ENCODE assay signal across 21 cellular contexts in the genomic region with DNA sequence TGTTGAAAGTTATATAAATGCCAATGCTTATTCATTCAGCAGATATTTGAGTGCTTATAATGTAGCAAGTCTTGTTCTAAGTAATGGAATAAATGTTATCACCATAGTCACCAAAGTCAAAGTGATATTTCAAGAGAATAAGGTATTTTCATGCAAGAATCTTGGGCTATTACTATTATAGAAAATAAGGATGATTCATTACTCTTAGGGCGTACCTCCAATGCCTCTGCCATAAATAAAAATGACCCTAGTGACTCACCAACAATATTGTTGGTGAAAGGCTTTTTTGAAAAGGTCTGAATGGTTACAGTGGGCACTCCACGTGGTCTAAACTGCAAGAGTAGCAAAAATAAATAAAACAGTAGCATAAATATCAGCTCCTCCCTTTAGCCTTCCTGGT.
A peak's percentile ranks its signal among the peaks of the same experiment; 100 is the strongest.
DNase-seq lines count a peak whose midpoint lies in the region; ATAC-seq, FAIRE-seq and TF ChIP-seq lines count a peak whose summit lies in the region.
"Had no signal": no experiment of that assay in that cellular context is flagged by ENCODE, and none has a peak within 500 bp of the region (broad histone marks: within the 10 kb centered on the region; RNA-seq: fewer than 3 reads in every experiment).

No MANE protein-coding gene starts in this region.

- dilution Hi-C loops in endothelial cell of umbilical vein (cut with MboI; ENCODE audit: extremely low pct_ligation_motif_present, low sequenced_read_pairs), result no loop called here

- no TSS peak for BruUV-seq in MCF 10A (replicated peaks; lab: Mats Ljungman, UMichigan)
- no TSS peak for BruUV-seq in endothelial cell of umbilical vein (replicated peaks; lab: Mats Ljungman, UMichigan)

- CTCF ChIA-PET in MCF 10A (lab: Yijun Ruan, JAX), result interaction anchor here (1.5 kb wide), 1 partner anchor 110 kb away, joined by 8 read pairs; no protein-coding TSS in a partner anchor
- CTCF ChIA-PET in endothelial cell of umbilical vein (lab: Charles Lee), result interaction anchor here (1.1 to 1.4 kb wide), 2 partner anchors 54 to 111 kb away, joined by 3 to 7 read pairs; no protein-coding TSS in a partner anchor

- DNase-seq in MCF 10A (ENCODE audit: unreplicated experiment), result peak; percentile 47
- DNase-seq in breast epithelium (ENCODE audit: low spot score in 2 of 2), result no peak
- no peak for DNase-seq in RWPE2 (ENCODE audit: low spot score)
- peak; percentile 41 for DNase-seq in endothelial cell of umbilical vein (ENCODE audit: low read depth, low spot score)
- no peak for DNase-seq in DMS79 (lab: John Stamatoyannopoulos, UW)
- DNase-seq: activated naive CD4-positive, alpha-beta T cell treated with anti-CD3 and anti-CD28 coated beads, Interleukin-2, amount 10 ng/mL, durations not matched to agents 7 days and 5 days; effector CD4-positive, alpha-beta T cell; left cardiac atrium; midbrain; NCI-H1048; NCI-H2171; retina; stimulated activated naive CD4-positive, alpha-beta T cell treated with Interleukin-2 at 50 U/mL for 16 hours; upper lobe of left lung had no signal

- ATAC-seq in RWPE2 (ENCODE audit: low read depth) (peak; percentile 66), GM18861 (IDR thresholded peaks at IDR 0.05; ENCODE audit: unreplicated experiment) (no peak), HG03432 (IDR thresholded peaks at IDR 0.05; ENCODE audit: unreplicated experiment) (no peak)
- ATAC-seq: K562, left cardiac atrium had no signal

- peaks cover 48% of the 10 kb centered on the region for H3K79me2 ChIP-seq in endothelial cell of umbilical vein (ENCODE audit: control insufficient read depth, insufficient read depth, low read length)

- H2AFZ ChIP-seq in endothelial cell of umbilical vein (ENCODE audit: low read depth, low read length), result no peak overlapping the region

- no peaks in the 10 kb centered on the region for H3K27me3 Mint-ChIP-seq in MCF 10A (ENCODE audit: insufficient read depth, unreplicated experiment)
- H3K27me3 Mint-ChIP-seq: activated naive CD4-positive, alpha-beta T cell treated with anti-CD3 and anti-CD28 coated beads, Interleukin-2, amount 10 ng/mL, durations not matched to agents 7 days and 5 days had no signal

- H3K9me3 Mint-ChIP-seq in MCF 10A (ENCODE audit: unreplicated experiment), result no peaks in the 10 kb centered on the region

- no peaks in the 10 kb centered on the region for H3K36me3 ChIP-seq in breast epithelium
- H3K36me3 ChIP-seq in RWPE2 (ENCODE audit: low read depth), result peaks cover 48% of the 10 kb centered on the region
- H3K36me3 ChIP-seq in endothelial cell of umbilical vein (ENCODE audit: control insufficient read depth in 2 of 2, extremely low read depth in 1 of 2, insufficient read depth in 2 of 2, low read length in 2 of 2), result peaks cover 26 to 38% of the 10 kb centered on the region in 2 experiments
- H3K36me3 ChIP-seq in skeletal muscle satellite cell (ENCODE audit: insufficient read depth, low read length), result peaks cover 45% of the 10 kb centered on the region

- peak overlapping the region; percentile 49 for H3K27ac Mint-ChIP-seq in MCF 10A (ENCODE audit: low read depth, unreplicated experiment)
- H3K27ac Mint-ChIP-seq: activated naive CD4-positive, alpha-beta T cell treated with anti-CD3 and anti-CD28 coated beads, Interleukin-2, amount 10 ng/mL, durations not matched to agents 7 days and 5 days had no signal

- H3K4me2 ChIP-seq in endothelial cell of umbilical vein (ENCODE audit: insufficient read depth, low read length), result no peak overlapping the region
- H3K4me2 ChIP-seq in skeletal muscle satellite cell (ENCODE audit: low read length), result peak overlapping the region; percentile 2

- H3K4me1 ChIP-seq in breast epithelium (no peaks in the 10 kb centered on the region), RWPE2 (ENCODE audit: insufficient read depth, poor library complexity, severe bottlenecking) (peaks cover 25% of the 10 kb centered on the region), endothelial cell of umbilical vein (ENCODE audit: control insufficient read depth, extremely low read depth, insufficient read depth, low read length) (peaks cover 35% of the 10 kb centered on the region), skeletal muscle satellite cell (ENCODE audit: control insufficient read depth, insufficient read depth, low read length) (peaks cover 19% of the 10 kb centered on the region)

- intact Hi-C loops in MCF 10A (cut with micrococcal nuclease) (no loop called here), breast epithelium (cut with DNase I; ENCODE audit: low total_unique reads) (no loop called here), endothelial cell of umbilical vein (cut with micrococcal nuclease) (no loop called here)

- TF ChIP-seq POLR2A in breast epithelium (IDR thresholded peaks at IDR 0.05) (no peak), endothelial cell of umbilical vein (IDR thresholded peaks at IDR 0.05; ENCODE audit: low read depth, low read length) (no peak)

- peaks cover 32% of the 10 kb centered on the region for H3K36me3 Mint-ChIP-seq in MCF 10A (ENCODE audit: insufficient read depth, unreplicated experiment)

- H3K4me3 ChIP-seq in breast epithelium, result no peak overlapping the region
- H3K4me3 ChIP-seq in RWPE2 (ENCODE audit: severe bottlenecking), result no peak overlapping the region
- H3K4me3 ChIP-seq in endothelial cell of umbilical vein (replicated peaks in 1 of 3; ENCODE audit: insufficient read depth in 1 of 3, low read depth in 1 of 3, low read length in 3 of 3), result no peak overlapping the region
- H3K4me3 ChIP-seq in skeletal muscle satellite cell (ENCODE audit: low read length), result no peak overlapping the region
- H3K4me3 ChIP-seq: cardiac muscle cell, K562, upper lobe of left lung had no signal

- POLR2A ChIA-PET in MCF 10A (lab: Yijun Ruan, JAX), result interaction anchor here (0.7 to 1.6 kb wide), 4 partner anchors 10 to 69 kb away, joined by 3 to 6 read pairs (median 4); partner anchors contain the start of gene RALA
- POLR2A ChIA-PET in endothelial cell of umbilical vein (lab: Charles Lee), result no interaction called here

- H3K27ac ChIP-seq in breast epithelium (no peak overlapping the region), RWPE2 (ENCODE audit: poor library complexity, severe bottlenecking) (no peak overlapping the region), endothelial cell of umbilical vein (ENCODE audit: insufficient read depth, low read depth, low read length) (no peak overlapping the region)
- H3K27ac ChIP-seq: cardiac muscle cell, upper lobe of left lung had no signal

- peaks cover 12% of the 10 kb centered on the region for H3K4me1 Mint-ChIP-seq in MCF 10A (ENCODE audit: insufficient read depth, unreplicated experiment)
- H3K4me1 Mint-ChIP-seq: activated naive CD4-positive, alpha-beta T cell treated with anti-CD3 and anti-CD28 coated beads, Interleukin-2, amount 10 ng/mL, durations not matched to agents 7 days and 5 days had no signal

- no peak overlapping the region for H3K9ac ChIP-seq in endothelial cell of umbilical vein (replicated peaks; ENCODE audit: extremely low read depth, insufficient read depth, low read length)
- H3K9ac ChIP-seq in skeletal muscle satellite cell (ENCODE audit: low read depth, low read length), result no peak overlapping the region

- H3K9me3 ChIP-seq in breast epithelium (no peaks in the 10 kb centered on the region), RWPE2 (ENCODE audit: severe bottlenecking) (no peaks in the 10 kb centered on the region), endothelial cell of umbilical vein (replicated peaks; ENCODE audit: control insufficient read depth, insufficient read depth, low read length) (no peaks in the 10 kb centered on the region), skeletal muscle satellite cell (replicated peaks; ENCODE audit: low read length) (no peaks in the 10 kb centered on the region)
- H3K9me3 ChIP-seq: upper lobe of left lung had no signal

- H3K4me3 Mint-ChIP-seq in MCF 10A (ENCODE audit: unreplicated experiment), result no peak overlapping the region
- H3K4me3 Mint-ChIP-seq: activated naive CD4-positive, alpha-beta T cell treated with anti-CD3 and anti-CD28 coated beads, Interleukin-2, amount 10 ng/mL, durations not matched to agents 7 days and 5 days had no signal

- peaks cover 5% of the 10 kb centered on the region for H4K20me1 ChIP-seq in endothelial cell of umbilical vein (replicated peaks; ENCODE audit: control insufficient read depth, extremely low read depth, insufficient read depth, low read length)

- no peaks in the 10 kb centered on the region for H3K9me1 ChIP-seq in endothelial cell of umbilical vein (replicated peaks; ENCODE audit: control insufficient read depth, extremely low read depth, insufficient read depth, low read length)

- TF ChIP-seq CTCF in MCF 10A (IDR thresholded peaks at IDR 0.05; ENCODE audit: unreplicated experiment) (no peak), breast epithelium (IDR thresholded peaks at IDR 0.05) (no peak), RWPE2 (IDR thresholded peaks at IDR 0.05; ENCODE audit: poor library complexity, severe bottlenecking) (no peak), endothelial cell of umbilical vein (IDR thresholded peaks at IDR 0.05; ENCODE audit: extremely low read depth in 1 of 2, insufficient read depth in 1 of 2, low read depth in 1 of 2, low read length in 2 of 2) (no peak)

- FAIRE-seq in endothelial cell of umbilical vein (lab: Jason Lieb, UNC), result no peak
- FAIRE-seq: frontal cortex, K562, RCC 7860 had no signal

- no peaks in the 10 kb centered on the region for H3K27me3 ChIP-seq in breast epithelium
- H3K27me3 ChIP-seq in RWPE2 (ENCODE audit: insufficient read depth, poor library complexity, severe bottlenecking), result no peaks in the 10 kb centered on the region
- H3K27me3 ChIP-seq in endothelial cell of umbilical vein (ENCODE audit: control insufficient read depth in 2 of 2, insufficient read depth in 2 of 2, low read length in 2 of 2), result no peaks in the 10 kb centered on the region
- H3K27me3 ChIP-seq in skeletal muscle satellite cell (ENCODE audit: control insufficient read depth, insufficient read depth, low read length), result no peaks in the 10 kb centered on the region
- H3K27me3 ChIP-seq: cardiac muscle cell, upper lobe of left lung had no signal

TF ChIP-seq in endothelial cell of umbilical vein, 7 proteins besides CTCF, POLR2A, EP300 and RAD21:
- TF ChIP-seq GATA2 (IDR thresholded peaks at IDR 0.05; ENCODE audit: insufficient read depth, insufficient read length, low read depth, low read length), result no peak
- TF ChIP-seq POLR2AphosphoS5 (IDR thresholded peaks at IDR 0.05; ENCODE audit: insufficient read depth, low read depth, low read length), result no peak
- peak; percentile 82 for TF ChIP-seq FOS (IDR thresholded peaks at IDR 0.05; ENCODE audit: borderline replicate concordance, insufficient read depth, low read length)
- TF ChIP-seq EZH2 (IDR thresholded peaks at IDR 0.05; ENCODE audit: borderline replicate concordance, low read depth, low read length, severe bottlenecking), result no peak
- TF ChIP-seq JUN (IDR thresholded peaks at IDR 0.05; ENCODE audit: borderline replicate concordance, insufficient read depth, insufficient read length, low read depth), result peak; percentile 41
- TF ChIP-seq MYC (IDR thresholded peaks at IDR 0.05; ENCODE audit: low read depth, low read length), result no peak

Comparison
In these comparisons a context has a peak if more than half of its experiments do, and no peak if none do; other contexts are left out.
1. DNase-seq: peak in MCF 10A (single experiment) and endothelial cell of umbilical vein (single experiment); none in breast epithelium (0 of 2), RWPE2 (single experiment) and DMS79 (single experiment).